ENCODE assay signal across 8 cellular contexts in genomic region chr11:122910775-122911174, GRCh38. TPM values are rescaled to one million over a fixed set of nuclear protein-coding genes. Genes with fewer than 3 reads are reported as not detected.
DNase-seq lines count a peak whose midpoint lies in the region; ATAC-seq and TF ChIP-seq lines count a peak whose summit lies in the region.

No MANE protein-coding gene starts in this region.

- intact Hi-C loops in HCT116 (cut with micrococcal nuclease): loop anchor here (1.0 to 10.0 kb wide), 2 partner anchors 113 to 144 kb away; no protein-coding TSS in a partner anchor

- H3K27ac ChIP-seq in HCT116 (ENCODE audit: low read depth, low read length): no peak overlapping the region
- H3K27ac ChIP-seq in SU-DHL-6 (ENCODE audit: low read depth, low read length): no peak overlapping the region
- H3K27ac ChIP-seq in hepatocyte: no peak overlapping the region

- WGBS in hepatocyte (ENCODE audit: low lambda C conversion rate, missing lambda C conversion rate): 63% methylated on average over 4 of the region's 4 CpGs

- H2AFZ ChIP-seq in HCT116 (ENCODE audit: low read depth, low read length, poor library complexity, severe bottlenecking): no peak overlapping the region
- H2AFZ ChIP-seq in SU-DHL-6 (ENCODE audit: low read depth, low read length, severe bottlenecking): no peak overlapping the region
- no peak overlapping the region for H2AFZ ChIP-seq in hepatocyte

- H4K20me1 ChIP-seq in HCT116 (ENCODE audit: insufficient read depth): no peaks in the 10 kb centered on the region
- no peaks in the 10 kb centered on the region for H4K20me1 ChIP-seq in SU-DHL-6 (ENCODE audit: low read depth, low read length)
- H4K20me1 ChIP-seq in hepatocyte (ENCODE audit: insufficient read depth, poor library complexity, severe bottlenecking): no peaks in the 10 kb centered on the region

- POLR2A ChIA-PET in HCT116 (lab: Charles Lee): no interaction called here

- H3K4me1 ChIP-seq in HCT116 (ENCODE audit: control insufficient read depth in 1 of 2, insufficient read depth in 2 of 2, low read length in 2 of 2) (no peaks in the 10 kb centered on the region), hepatocyte (ENCODE audit: insufficient read depth) (no peaks in the 10 kb centered on the region)

- H3K4me2 ChIP-seq in HCT116 (ENCODE audit: low read length): no peak overlapping the region
- no peak overlapping the region for H3K4me2 ChIP-seq in SU-DHL-6 (ENCODE audit: low read depth, low read length, poor library complexity, severe bottlenecking)
- no peak overlapping the region for H3K4me2 ChIP-seq in hepatocyte

- TF ChIP-seq CTCF in HCT116 (IDR thresholded peaks at IDR 0.05 in 2 of 3, conservative IDR thresholded peaks at IDR 0.05 in 1 of 3; ENCODE audit: borderline replicate concordance in 1 of 3, insufficient read depth in 1 of 3, low read depth in 2 of 3, low read length in 2 of 3): peak; percentile 31 to 58 (median 55); a peak in 4 of 6 replicates
- peak; percentile 19 for TF ChIP-seq CTCF in SU-DHL-6 (IDR thresholded peaks at IDR 0.05; ENCODE audit: insufficient read depth, low read length, poor library complexity, severe bottlenecking)
- peak; percentile 49 for TF ChIP-seq CTCF in hepatocyte (IDR thresholded peaks at IDR 0.05; ENCODE audit: poor library complexity)

- no peak overlapping the region for H3K4me3 ChIP-seq in HCT116 (replicated peaks in 1 of 2; ENCODE audit: low read depth in 1 of 2, low read length in 2 of 2)
- H3K4me3 ChIP-seq in SU-DHL-6 (ENCODE audit: insufficient read depth, low read length, poor library complexity, severe bottlenecking): no peak overlapping the region
- H3K4me3 ChIP-seq in hepatocyte: no peak overlapping the region

- TF ChIP-seq POLR2A in HCT116 (IDR thresholded peaks at IDR 0.05; ENCODE audit: borderline replicate concordance, extremely low read depth, insufficient read depth, insufficient read length): no peak

- peak; percentile 75 for TF ChIP-seq RAD21 in HCT116 (IDR thresholded peaks at IDR 0.05; ENCODE audit: low read depth)

- no peaks in the 10 kb centered on the region for H3K9me3 ChIP-seq in HCT116 (ENCODE audit: control insufficient read depth in 1 of 2, insufficient read depth in 1 of 2, low read depth in 1 of 2, low read length in 2 of 2)
- no peaks in the 10 kb centered on the region for H3K9me3 ChIP-seq in SU-DHL-6 (ENCODE audit: insufficient read depth, low read length)
- H3K9me3 ChIP-seq in hepatocyte (ENCODE audit: low read depth): no peaks in the 10 kb centered on the region

- DNase-seq in AML-193 (lab: John Stamatoyannopoulos, UW): peak; percentile 19 to 24
- DNase-seq in HCT116 (ENCODE audit: low read depth, low spot score): peak; percentile 8
- peak; percentile 29 for DNase-seq in hepatocyte (ENCODE audit: low spot score)
- DNase-seq in A172 (ENCODE audit: low spot score): no peak
- DNase-seq in NCI-H1048 (lab: John Stamatoyannopoulos, UW): no peak
- DNase-seq in activated naive CD4-positive, alpha-beta T cell treated with Interleukin-2 at 50 U/mL for 16 hours: no peak

- H3K9me2 ChIP-seq in HCT116 (ENCODE audit: insufficient read depth): no peaks in the 10 kb centered on the region
- no peaks in the 10 kb centered on the region for H3K9me2 ChIP-seq in SU-DHL-6 (replicated peaks; ENCODE audit: insufficient read depth, low read length)
- H3K9me2 ChIP-seq in hepatocyte (replicated peaks; ENCODE audit: insufficient read depth): no peaks in the 10 kb centered on the region

- CTCF ChIA-PET in HCT116 (lab: Charles Lee): interaction anchor here (1.1 kb wide), 1 partner anchor 143 kb away, joined by 3 read pairs; no protein-coding TSS in a partner anchor

- no peaks in the 10 kb centered on the region for H3F3A ChIP-seq in SU-DHL-6 (ENCODE audit: insufficient read depth)

- H3K79me2 ChIP-seq in HCT116 (ENCODE audit: insufficient read depth, low read length): no peaks in the 10 kb centered on the region
- H3K79me2 ChIP-seq in SU-DHL-6 (ENCODE audit: insufficient read depth, low read length): no peaks in the 10 kb centered on the region
- H3K79me2 ChIP-seq in hepatocyte: no peaks in the 10 kb centered on the region

- no TSS peak for BruUV-seq in HCT116 (replicated peaks; lab: Mats Ljungman, UMichigan)

- RAD21 ChIA-PET in HCT116 (lab: Charles Lee; ENCODE audit: low non-redundant PET in 1 of 2, low total read pairs in 2 of 2, uncharacterized antibody in 2 of 2, unreplicated experiment in 2 of 2): no interaction called here

- H3K9ac ChIP-seq in HCT116 (ENCODE audit: low read length) (no peak overlapping the region), SU-DHL-6 (ENCODE audit: low read length) (no peak overlapping the region)

- H3K36me3 ChIP-seq in HCT116 (ENCODE audit: control insufficient read depth in 1 of 2, insufficient read depth in 2 of 2, low read length in 2 of 2): no peaks in the 10 kb centered on the region
- H3K36me3 ChIP-seq in SU-DHL-6 (ENCODE audit: low read length): no peaks in the 10 kb centered on the region
- H3K36me3 ChIP-seq in hepatocyte (replicated peaks; ENCODE audit: insufficient read depth, low read depth): no peaks in the 10 kb centered on the region

- ATAC-seq in HCT116: peak; percentile 49; the same call in 1 of the 2 replicates
- ATAC-seq in HG03469 (IDR thresholded peaks at IDR 0.05; ENCODE audit: unreplicated experiment): no peak

- no peaks in the 10 kb centered on the region for H3K27me3 ChIP-seq in HCT116 (ENCODE audit: insufficient read depth, low read length)
- H3K27me3 ChIP-seq in SU-DHL-6 (ENCODE audit: low read length): no peaks in the 10 kb centered on the region
- no peaks in the 10 kb centered on the region for H3K27me3 ChIP-seq in hepatocyte

TF ChIP-seq in HCT116, 20 proteins besides CTCF, POLR2A, EP300 and RAD21:
- no peak for TF ChIP-seq ZFX (IDR thresholded peaks at IDR 0.05)
- TF ChIP-seq, protein P1, sequence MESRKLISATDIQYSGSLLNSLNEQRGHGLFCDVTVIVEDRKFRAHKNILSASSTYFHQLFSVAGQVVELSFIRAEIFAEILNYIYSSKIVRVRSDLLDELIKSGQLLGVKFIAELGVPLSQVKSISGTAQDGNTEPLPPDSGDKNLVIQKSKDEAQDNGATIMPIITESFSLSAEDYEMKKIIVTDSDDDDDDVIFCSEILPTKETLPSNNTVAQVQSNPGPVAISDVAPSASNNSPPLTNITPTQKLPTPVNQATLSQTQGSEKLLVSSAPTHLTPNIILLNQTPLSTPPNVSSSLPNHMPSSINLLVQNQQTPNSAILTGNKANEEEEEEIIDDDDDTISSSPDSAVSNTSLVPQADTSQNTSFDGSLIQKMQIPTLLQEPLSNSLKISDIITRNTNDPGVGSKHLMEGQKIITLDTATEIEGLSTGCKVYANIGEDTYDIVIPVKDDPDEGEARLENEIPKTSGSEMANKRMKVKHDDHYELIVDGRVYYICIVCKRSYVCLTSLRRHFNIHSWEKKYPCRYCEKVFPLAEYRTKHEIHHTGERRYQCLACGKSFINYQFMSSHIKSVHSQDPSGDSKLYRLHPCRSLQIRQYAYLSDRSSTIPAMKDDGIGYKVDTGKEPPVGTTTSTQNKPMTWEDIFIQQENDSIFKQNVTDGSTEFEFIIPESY (IDR thresholded peaks at IDR 0.05; ENCODE audit: extremely low read depth, insufficient replicate concordance, low read length): no peak
- TF ChIP-seq CBX3 (IDR thresholded peaks at IDR 0.05; ENCODE audit: low read depth): no peak
- TF ChIP-seq YY1 (IDR thresholded peaks at IDR 0.05; ENCODE audit: extremely low read depth, insufficient replicate concordance, low read depth, low read length): no peak
- no peak for TF ChIP-seq ZNF274 (IDR thresholded peaks at IDR 0.05; ENCODE audit: low read depth, low read length)
- TF ChIP-seq, protein P2, sequence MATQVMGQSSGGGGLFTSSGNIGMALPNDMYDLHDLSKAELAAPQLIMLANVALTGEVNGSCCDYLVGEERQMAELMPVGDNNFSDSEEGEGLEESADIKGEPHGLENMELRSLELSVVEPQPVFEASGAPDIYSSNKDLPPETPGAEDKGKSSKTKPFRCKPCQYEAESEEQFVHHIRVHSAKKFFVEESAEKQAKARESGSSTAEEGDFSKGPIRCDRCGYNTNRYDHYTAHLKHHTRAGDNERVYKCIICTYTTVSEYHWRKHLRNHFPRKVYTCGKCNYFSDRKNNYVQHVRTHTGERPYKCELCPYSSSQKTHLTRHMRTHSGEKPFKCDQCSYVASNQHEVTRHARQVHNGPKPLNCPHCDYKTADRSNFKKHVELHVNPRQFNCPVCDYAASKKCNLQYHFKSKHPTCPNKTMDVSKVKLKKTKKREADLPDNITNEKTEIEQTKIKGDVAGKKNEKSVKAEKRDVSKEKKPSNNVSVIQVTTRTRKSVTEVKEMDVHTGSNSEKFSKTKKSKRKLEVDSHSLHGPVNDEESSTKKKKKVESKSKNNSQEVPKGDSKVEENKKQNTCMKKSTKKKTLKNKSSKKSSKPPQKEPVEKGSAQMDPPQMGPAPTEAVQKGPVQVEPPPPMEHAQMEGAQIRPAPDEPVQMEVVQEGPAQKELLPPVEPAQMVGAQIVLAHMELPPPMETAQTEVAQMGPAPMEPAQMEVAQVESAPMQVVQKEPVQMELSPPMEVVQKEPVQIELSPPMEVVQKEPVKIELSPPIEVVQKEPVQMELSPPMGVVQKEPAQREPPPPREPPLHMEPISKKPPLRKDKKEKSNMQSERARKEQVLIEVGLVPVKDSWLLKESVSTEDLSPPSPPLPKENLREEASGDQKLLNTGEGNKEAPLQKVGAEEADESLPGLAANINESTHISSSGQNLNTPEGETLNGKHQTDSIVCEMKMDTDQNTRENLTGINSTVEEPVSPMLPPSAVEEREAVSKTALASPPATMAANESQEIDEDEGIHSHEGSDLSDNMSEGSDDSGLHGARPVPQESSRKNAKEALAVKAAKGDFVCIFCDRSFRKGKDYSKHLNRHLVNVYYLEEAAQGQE (IDR thresholded peaks at IDR 0.05; ENCODE audit: low read depth): no peak
- no peak for TF ChIP-seq POLR2AphosphoS5 (IDR thresholded peaks at IDR 0.05; ENCODE audit: low read depth, low read length)
- no peak for TF ChIP-seq CEBPB (IDR thresholded peaks at IDR 0.05; ENCODE audit: low read depth)
- TF ChIP-seq ELF1 (IDR thresholded peaks at IDR 0.05; ENCODE audit: borderline replicate concordance, low read depth): no peak
- TF ChIP-seq JUND (IDR thresholded peaks at IDR 0.05): no peak
- TF ChIP-seq, protein P3, sequence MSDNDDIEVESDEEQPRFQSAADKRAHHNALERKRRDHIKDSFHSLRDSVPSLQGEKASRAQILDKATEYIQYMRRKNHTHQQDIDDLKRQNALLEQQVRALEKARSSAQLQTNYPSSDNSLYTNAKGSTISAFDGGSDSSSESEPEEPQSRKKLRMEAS (IDR thresholded peaks at IDR 0.05): no peak
- no peak for TF ChIP-seq SIN3A (IDR thresholded peaks at IDR 0.05; ENCODE audit: low read depth)
- TF ChIP-seq SRF (IDR thresholded peaks at IDR 0.05; ENCODE audit: low read depth): no peak

RNA-seq across cellular contexts. Expression of gene JHY, which starts 28.2 kb away (rescaled TPM):
- total RNA-seq in HCT116 (2021; ENCODE audit: unreplicated experiment): 4.8 TPM
- 2.1 and 2.5 TPM in 2 replicates for polyA plus RNA-seq in HCT116 (2012)
- 2.0 and 2.8 TPM in 2 replicates for total RNA-seq in hepatocyte
- polyA plus RNA-seq in hepatocyte: 1.8 and 3.0 TPM in 2 replicates
- total RNA-seq in A172 (2014; rRNA removed; shearing (Covaris generic)): 0.64 and 1.6 TPM in 2 replicates

Comparison
In these comparisons a context has a peak if more than half of its experiments do, and no peak if none do; other contexts are left out.
1. DNase-seq: peak in AML-193 (2 of 2), HCT116 (single experiment) and hepatocyte (single experiment); none in A172 (single experiment), NCI-H1048 (single experiment) and activated naive CD4-positive, alpha-beta T cell treated with Interleukin-2 at 50 U/mL for 16 hours (single experiment).
2. Peak in every context shown above with its lines, with median percentiles within 50 percentile points of each other: CTCF ChIP-seq.